In genomic region chr20:63580796-63581461, GRCh38 we compare ENCODE assay signal across 8 cellular contexts. TPM values are rescaled to one million over a fixed set of nuclear protein-coding genes. Genes with fewer than 3 reads are reported as not detected.
DNase-seq lines count a peak whose midpoint lies in the region; ATAC-seq and TF ChIP-seq lines count a peak whose summit lies in the region.

No MANE protein-coding gene starts in this region.

- TF ChIP-seq CTCF in fibroblast of villous mesenchyme (IDR thresholded peaks at IDR 0.05; ENCODE audit: insufficient read depth, low read depth, low read length): peak; percentile 53

- DNase-seq in NOMO-1 treated with DMSO at 0.1 percent for 48 hours (lab: John Stamatoyannopoulos, UW; ENCODE audit: unreplicated experiment) (peak; percentile 46), NOMO-1 treated with dmso at 0.1 percent for 144 hours (lab: John Stamatoyannopoulos, UW; ENCODE audit: unreplicated experiment) (no peak), NCI-H69 (lab: John Stamatoyannopoulos, UW) (peak; percentile 9), activated T-cell treated with anti-CD3 and anti-CD28 coated beads for 4 hours (peak; percentile 69), fibroblast of villous mesenchyme (ENCODE audit: low read depth) (peak; percentile 46)
- DNase-seq in stimulated activated CD4-positive, alpha-beta T cell treated with anti-CD3 and anti-CD28 coated beads, Interleukin-15, amount 100 ng/mL, for 48 hours (ENCODE audit: low read depth in 2 of 2): peak; percentile 49 to 60

- H3K4me3 ChIP-seq in fibroblast of villous mesenchyme (ENCODE audit: low read depth, low read length): no peak overlapping the region

- no peak for ATAC-seq in GM18867 (IDR thresholded peaks at IDR 0.05; ENCODE audit: unreplicated experiment)
- no peak for ATAC-seq in HG03469 (IDR thresholded peaks at IDR 0.05; ENCODE audit: unreplicated experiment)

RNA-seq across cellular contexts. Expression of gene HELZ2, which starts 6.9 kb away (rescaled TPM):
- 29.0 and 46.6 TPM in 2 replicates for total RNA-seq in fibroblast of villous mesenchyme

RNA-seq across cellular contexts. Expression of gene FNDC11, which starts 27.0 kb away (rescaled TPM):
- total RNA-seq in fibroblast of villous mesenchyme: 0.86 and 0.97 TPM in 2 replicates

RNA-seq across cellular contexts. Expression of gene SRMS, which starts 33.4 kb away (rescaled TPM):
- total RNA-seq in fibroblast of villous mesenchyme: not detected in 2 replicates

RNA-seq across cellular contexts. Expression of gene PTK6, which starts 43.8 kb away (rescaled TPM):
- total RNA-seq in fibroblast of villous mesenchyme: under 0.01 TPM in 2 replicates

RNA-seq across cellular contexts. Expression of gene GMEB2, which starts 46.0 kb away (rescaled TPM):
- 9.3 and 10.8 TPM in 2 replicates for total RNA-seq in fibroblast of villous mesenchyme
